ENCODE assay signal across 28 cellular contexts in the genomic region with DNA sequence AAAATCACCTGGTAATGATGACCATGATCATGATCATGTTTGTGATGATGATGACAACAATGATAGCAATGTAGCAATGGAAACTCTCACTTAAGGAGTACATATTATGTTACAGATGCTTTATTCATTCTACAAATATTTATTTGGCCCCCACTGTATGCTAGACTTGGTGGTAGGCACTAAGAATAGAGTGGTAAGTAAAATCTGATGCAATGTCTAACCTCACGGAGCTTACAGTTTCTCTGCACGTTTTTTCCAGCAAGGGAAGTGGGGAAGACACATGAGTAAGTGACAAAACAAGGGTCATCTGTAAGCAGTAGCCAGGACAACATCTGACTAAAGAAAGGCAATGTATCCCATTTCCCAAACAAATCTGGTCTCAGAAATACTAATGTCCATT.
"Had no signal": no experiment of that assay in that cellular context is flagged by ENCODE, and none has a peak within 500 bp of the region (broad histone marks: within the 10 kb centered on the region; RNA-seq: fewer than 3 reads in every experiment).

No MANE protein-coding gene starts in this region.

- H3K27ac ChIP-seq: dorsolateral prefrontal cortex, neutrophil, ovary, psoas muscle, right atrium auricular region, thyroid gland, upper lobe of right lung had no signal

- H3K4me1 Mint-ChIP-seq: activated naive CD4-positive, alpha-beta T cell treated with anti-CD3 and anti-CD28 coated beads, Interleukin-2, amount 50 U/mL, for 24 hours; central memory CD8-positive, alpha-beta T cell; memory B cell; nephron had no signal

- ATAC-seq: activated CD8-positive, alpha-beta T cell treated with anti-CD3 and anti-CD28 coated beads, Interleukin-2, amount 10 ng/mL, durations not matched to agents 7 days and 5 days; effector memory CD8-positive, alpha-beta T cell; esophagus mucosa; left colon; psoas muscle; upper lobe of right lung had no signal

- DNase-seq: activated CD4-positive, alpha-beta T cell treated with anti-CD3 and anti-CD28 coated beads for 1 hour; activated CD4-positive, alpha-beta T cell treated with anti-CD3 and anti-CD28 coated beads, Interleukin-2, amount 50 U/mL, for 1 hour; activated CD8-positive, alpha-beta T cell treated with anti-CD3 and anti-CD28 coated beads, Interleukin-2, amount 10 ng/mL, durations not matched to agents 7 days and 5 days; activated gamma-delta T cell treated with Interleukin-2 at 50 U/mL for 16 hours; aorta; dorsolateral prefrontal cortex; effector memory CD8-positive, alpha-beta T cell; hypothalamus; islet precursor cell; left colon; ovary; psoas muscle; stimulated activated CD4-positive, alpha-beta T cell treated with anti-CD3 and anti-CD28 coated beads, Interleukin-4, amount 100 ng/mL, for 4 hours; substantia nigra; thyroid gland; upper lobe of right lung had no signal

- H3K4me1 ChIP-seq: psoas muscle, right atrium auricular region, thyroid gland, upper lobe of right lung had no signal

- H3K9me3 ChIP-seq: neutrophil, ovary, psoas muscle, right atrium auricular region, thyroid gland, upper lobe of right lung had no signal

- H3K27ac Mint-ChIP-seq: activated CD8-positive, alpha-beta T cell treated with anti-CD3 and anti-CD28 coated beads, Interleukin-2, amount 10 ng/mL, durations not matched to agents 7 days and 5 days; activated naive CD4-positive, alpha-beta T cell treated with anti-CD3 and anti-CD28 coated beads, Interleukin-2, amount 50 U/mL, for 24 hours; effector memory CD8-positive, alpha-beta T cell; memory B cell; nephron; stimulated activated naive CD8-positive, alpha-beta T cell treated with anti-CD3 and anti-CD28 coated beads, Interleukin-15, Interleukin-2, amounts not matched to agents 100 ng/mL and 50 ng/mL, for 24 hours had no signal

- H3K36me3 Mint-ChIP-seq: activated naive CD4-positive, alpha-beta T cell treated with anti-CD3 and anti-CD28 coated beads, Interleukin-2, amount 50 U/mL, for 24 hours; memory B cell had no signal

- H3K36me3 ChIP-seq: neutrophil, ovary, right atrium auricular region, thyroid gland, upper lobe of right lung had no signal

- H3K9me3 Mint-ChIP-seq: activated naive CD4-positive, alpha-beta T cell treated with anti-CD3 and anti-CD28 coated beads, Interleukin-2, amount 50 U/mL, for 24 hours; central memory CD8-positive, alpha-beta T cell; effector memory CD8-positive, alpha-beta T cell; memory B cell; nephron; stimulated activated naive CD8-positive, alpha-beta T cell treated with anti-CD3 and anti-CD28 coated beads, Interleukin-15, Interleukin-2, amounts not matched to agents 100 ng/mL and 50 ng/mL, for 24 hours had no signal

- H3K4me3 ChIP-seq: dorsolateral prefrontal cortex, ovary, psoas muscle, right atrium auricular region, thyroid gland, upper lobe of right lung had no signal

- H3K4me3 Mint-ChIP-seq: activated CD8-positive, alpha-beta T cell treated with anti-CD3 and anti-CD28 coated beads, Interleukin-2, amount 10 ng/mL, durations not matched to agents 7 days and 5 days; activated naive CD4-positive, alpha-beta T cell treated with anti-CD3 and anti-CD28 coated beads, Interleukin-2, amount 50 U/mL, for 24 hours; central memory CD8-positive, alpha-beta T cell; effector memory CD8-positive, alpha-beta T cell; memory B cell; nephron; stimulated activated naive CD8-positive, alpha-beta T cell treated with anti-CD3 and anti-CD28 coated beads, Interleukin-15, Interleukin-2, amounts not matched to agents 100 ng/mL and 50 ng/mL, for 24 hours had no signal

- H3K27me3 ChIP-seq: dorsolateral prefrontal cortex, ovary, right atrium auricular region, thyroid gland, upper lobe of right lung had no signal

- FAIRE-seq: colon, endothelial cell of umbilical vein, frontal cortex, TTC549 had no signal
